21 cellular contexts compared by ENCODE assay signal in genomic region chr17:77306048-77306789, GRCh38.
DNase-seq lines count a peak whose midpoint lies in the region; ATAC-seq and TF ChIP-seq lines count a peak whose summit lies in the region.
"Had no signal": no experiment of that assay in that cellular context is flagged by ENCODE, and none has a peak within 500 bp of the region (broad histone marks: within the 10 kb centered on the region; RNA-seq: fewer than 3 reads in every experiment).

No MANE protein-coding gene starts in this region.

- POLR2A ChIA-PET in RWPE1 (lab: Yijun Ruan, JAX; ENCODE audit: low non-redundant PET): no interaction called here

- no peak for ATAC-seq in HG03095 (IDR thresholded peaks at IDR 0.05; ENCODE audit: unreplicated experiment)
- ATAC-seq: activated T-cell treated with anti-CD3 and anti-CD28 coated beads, Interleukin-2, amount 50 U/mL, for 72 hours had no signal

- peaks cover 2% of the 10 kb centered on the region for H3K27me3 Mint-ChIP-seq in dendritic cell treated with granulocyte-macrophage colony-stimulating factor and Interleukin-4, amounts not matched to agents 40 ng/mL and 50 ng/mL, for 4 days
- peaks cover 3% of the 10 kb centered on the region for H3K27me3 Mint-ChIP-seq in nephron (ENCODE audit: low read depth)
- H3K27me3 Mint-ChIP-seq: stimulated activated naive B cell treated with anti-CD40 and anti-IgM and Interleukin-4, amounts not matched to agents 10 μg/mL and 1 μg/mL and 100 μg/mL, for 72 hours had no signal

- H3K4me3 Mint-ChIP-seq in dendritic cell treated with granulocyte-macrophage colony-stimulating factor and Interleukin-4, amounts not matched to agents 40 ng/mL and 50 ng/mL, for 4 days: no peak overlapping the region
- peak overlapping the region in 2 of 3 experiments; percentile 35 to 36 for H3K4me3 Mint-ChIP-seq in nephron
- H3K4me3 Mint-ChIP-seq: activated CD4-positive, alpha-beta T cell treated with anti-CD3 and anti-CD28 coated beads, Interleukin-2, amount 10 ng/mL, durations not matched to agents 24 days and 14 days; activated naive CD4-positive, alpha-beta T cell treated with anti-CD3 and anti-CD28 coated beads for 36 hours; activated T-cell treated with anti-CD3 and anti-CD28 coated beads, Interleukin-2, amount 50 U/mL, for 72 hours; stimulated activated naive B cell treated with anti-CD40 and anti-IgM and Interleukin-4, amounts not matched to agents 10 μg/mL and 1 μg/mL and 100 μg/mL, for 72 hours had no signal

- no peaks in the 10 kb centered on the region for H3K9me3 Mint-ChIP-seq in dendritic cell treated with granulocyte-macrophage colony-stimulating factor and Interleukin-4, amounts not matched to agents 40 ng/mL and 50 ng/mL, for 4 days
- no peaks in the 10 kb centered on the region for H3K9me3 Mint-ChIP-seq in nephron
- H3K9me3 Mint-ChIP-seq: activated CD4-positive, alpha-beta T cell treated with anti-CD3 and anti-CD28 coated beads, Interleukin-2, amount 10 ng/mL, durations not matched to agents 24 days and 14 days; activated naive CD4-positive, alpha-beta T cell treated with anti-CD3 and anti-CD28 coated beads for 36 hours; activated T-cell treated with anti-CD3 and anti-CD28 coated beads, Interleukin-2, amount 50 U/mL, for 72 hours; stimulated activated naive B cell treated with anti-CD40 and anti-IgM and Interleukin-4, amounts not matched to agents 10 μg/mL and 1 μg/mL and 100 μg/mL, for 72 hours had no signal

- intact Hi-C loops in dendritic cell treated with granulocyte-macrophage colony-stimulating factor and Interleukin-4, amounts not matched to agents 40 ng/mL and 50 ng/mL, for 4 days (cut with micrococcal nuclease): no loop called here

- peaks cover 47% of the 10 kb centered on the region for H3K36me3 Mint-ChIP-seq in dendritic cell treated with granulocyte-macrophage colony-stimulating factor and Interleukin-4, amounts not matched to agents 40 ng/mL and 50 ng/mL, for 4 days (ENCODE audit: low read depth)
- H3K36me3 Mint-ChIP-seq in nephron (ENCODE audit: low read depth): no peaks in the 10 kb centered on the region

- TF ChIP-seq CTCF in RWPE1 (conservative IDR thresholded peaks at IDR 0.05; ENCODE audit: low read depth): no peak
- no peak for TF ChIP-seq CTCF in nephron (IDR thresholded peaks at IDR 0.05; ENCODE audit: unreplicated experiment in 3 of 3)

- CTCF ChIA-PET in RWPE1 (lab: Yijun Ruan, JAX): interaction anchor here (1.0 to 1.2 kb wide), 2 partner anchors 22 to 25 kb away, joined by 3 to 4 read pairs; no protein-coding TSS in a partner anchor

- H3K27ac Mint-ChIP-seq in dendritic cell treated with granulocyte-macrophage colony-stimulating factor and Interleukin-4, amounts not matched to agents 40 ng/mL and 50 ng/mL, for 4 days: peak overlapping the region; percentile 93
- peak overlapping the region; percentile 83 to 91 (median 88) for H3K27ac Mint-ChIP-seq in nephron
- H3K27ac Mint-ChIP-seq: activated CD4-positive, alpha-beta T cell treated with anti-CD3 and anti-CD28 coated beads, Interleukin-2, amount 10 ng/mL, durations not matched to agents 24 days and 14 days; activated naive CD4-positive, alpha-beta T cell treated with anti-CD3 and anti-CD28 coated beads for 36 hours; activated T-cell treated with anti-CD3 and anti-CD28 coated beads, Interleukin-2, amount 50 U/mL, for 72 hours had no signal

- H3K27ac ChIP-seq in RWPE1: peak overlapping the region; percentile 84
- H3K27ac ChIP-seq: cardiac muscle cell, right atrium auricular region had no signal

- peaks cover 78% of the 10 kb centered on the region for H3K4me1 Mint-ChIP-seq in dendritic cell treated with granulocyte-macrophage colony-stimulating factor and Interleukin-4, amounts not matched to agents 40 ng/mL and 50 ng/mL, for 4 days (ENCODE audit: low read depth)
- peaks cover 50% of the 10 kb centered on the region for H3K4me1 Mint-ChIP-seq in nephron
- H3K4me1 Mint-ChIP-seq: activated CD4-positive, alpha-beta T cell treated with anti-CD3 and anti-CD28 coated beads, Interleukin-2, amount 10 ng/mL, durations not matched to agents 24 days and 14 days had no signal

- DNase-seq in RWPE1 (ENCODE audit: low spot score) (no peak), GF-D8 (lab: John Stamatoyannopoulos, UW) (no peak), mucosa of gallbladder (ENCODE audit: low spot score) (no peak), SHP77 treated with DMSO at 0.1 percent for 48 hours (lab: John Stamatoyannopoulos, UW) (no peak)
- DNase-seq: activated CD4-positive, alpha-beta T cell treated with anti-CD3 and anti-CD28 coated beads, Interleukin-2, amount 10 ng/mL, durations not matched to agents 24 days and 14 days; activated naive CD4-positive, alpha-beta T cell treated with anti-CD3 and anti-CD28 coated beads for 36 hours; activated T-cell treated with anti-CD3 and anti-CD28 coated beads, Interleukin-2, amount 50 U/mL, for 72 hours; amniotic stem cell; cortex of kidney; NCI-H1092 treated with DMSO at 0.1 percent for 48 hours; NCI-H2081; NCI-H226; SHP77; stimulated activated CD4-positive, alpha-beta T cell treated with anti-CD3 and anti-CD28 coated beads, Interleukin-4, amount 100 ng/mL, for 1 hour; stimulated activated naive B cell treated with anti-CD40 and anti-IgM and Interleukin-4, amounts not matched to agents 10 μg/mL and 1 μg/mL and 100 μg/mL, for 72 hours; T-helper 1 cell had no signal
